1 cellular context compared by ENCODE assay signal in the genomic region with DNA sequence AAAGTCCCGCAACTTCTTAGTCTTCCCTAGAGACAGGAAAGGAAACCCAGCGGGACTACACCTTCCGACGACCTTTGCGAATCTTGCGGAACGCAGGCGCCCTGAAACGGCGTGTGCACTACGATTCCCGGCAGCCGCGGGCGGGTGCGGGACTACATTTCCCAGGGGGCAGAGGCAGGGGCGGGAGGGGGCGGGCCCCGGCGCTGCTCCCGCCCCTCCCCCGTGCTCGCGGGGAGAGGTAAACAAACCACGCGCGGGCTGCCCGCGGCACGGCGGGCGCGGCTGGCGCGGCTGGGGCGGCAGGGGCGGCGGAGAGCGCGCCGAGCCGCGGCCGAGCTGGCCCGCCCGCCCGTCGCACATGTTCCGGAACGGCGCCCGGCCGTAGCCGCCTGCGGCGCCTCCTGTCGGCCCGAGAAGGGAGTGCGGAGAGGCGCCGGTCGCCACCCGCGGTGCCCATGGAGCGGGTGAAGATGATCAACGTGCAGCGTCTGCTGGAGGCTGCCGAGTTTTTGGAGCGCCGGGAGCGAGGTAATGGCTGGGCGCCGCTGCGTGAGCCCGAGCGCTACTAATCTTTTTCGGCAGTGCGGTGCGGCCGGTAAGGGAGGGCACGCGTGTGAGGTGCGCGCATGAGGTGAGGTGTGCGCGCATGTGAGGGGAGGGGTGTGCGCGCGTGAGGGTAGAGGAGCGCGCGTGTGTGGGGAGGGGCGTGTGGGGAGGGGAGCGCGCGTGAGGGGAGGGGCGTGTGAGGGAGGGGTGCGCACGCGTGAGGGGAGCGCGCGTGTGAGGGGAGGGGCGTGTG.
TF ChIP-seq lines count a peak whose summit lies in the region.

No MANE protein-coding gene starts in this region.

TF ChIP-seq in HepG2, 621 proteins besides CTCF, POLR2A, EP300 and RAD21 (continued from another document and continues in another):
- TF ChIP-seq AKNA (CRISPR knock-in tag; IDR thresholded peaks at IDR 0.05; ENCODE audit: borderline replicate concordance) (no peak), ZNF512B (CRISPR knock-in tag; IDR thresholded peaks at IDR 0.05; ENCODE audit: borderline replicate concordance) (no peak), ADNP (CRISPR knock-in tag; IDR thresholded peaks at IDR 0.05) (no peak), LBX2 (CRISPR knock-in tag; IDR thresholded peaks at IDR 0.05; ENCODE audit: borderline replicate concordance) (no peak), SIX1 (CRISPR knock-in tag; IDR thresholded peaks at IDR 0.05; ENCODE audit: borderline replicate concordance) (no peak), ZNF788 (CRISPR knock-in tag; IDR thresholded peaks at IDR 0.05; ENCODE audit: borderline replicate concordance) (no peak), ZNF563 (CRISPR knock-in tag; IDR thresholded peaks at IDR 0.05) (no peak), ZNF296 (CRISPR knock-in tag; conservative IDR thresholded peaks at IDR 0.05) (no peak), MAFK (conservative IDR thresholded peaks at IDR 0.05 in 1 of 2, IDR thresholded peaks at IDR 0.05 in 1 of 2; ENCODE audit: low read length in 2 of 2) (no peak), ZNF331 (CRISPR knock-in tag; IDR thresholded peaks at IDR 0.05) (no peak), ZNF318 (CRISPR knock-in tag; IDR thresholded peaks at IDR 0.05) (0 out of 2 replicates have a peak, but pooled peaks have one; percentile 27), PLSCR1 (CRISPR knock-in tag; IDR thresholded peaks at IDR 0.05; ENCODE audit: borderline replicate concordance) (no peak), RFX1 (IDR thresholded peaks at IDR 0.05) (no peak), ZBTB1 (CRISPR knock-in tag; IDR thresholded peaks at IDR 0.05; ENCODE audit: borderline replicate concordance) (no peak), KLF12 (CRISPR knock-in tag; IDR thresholded peaks at IDR 0.05; ENCODE audit: borderline replicate concordance) (no peak), ATRX (CRISPR knock-in tag; IDR thresholded peaks at IDR 0.05; ENCODE audit: borderline replicate concordance) (no peak), HIVEP1 (CRISPR knock-in tag; IDR thresholded peaks at IDR 0.05) (no peak), FOSL2 (CRISPR knock-in tag; IDR thresholded peaks at IDR 0.05) (no peak), DBP (CRISPR knock-in tag; IDR thresholded peaks at IDR 0.05; ENCODE audit: not compliant biosample characterization) (no peak), RXRA (CRISPR knock-in tag; IDR thresholded peaks at IDR 0.05) (peak; percentile 26; the same call in 1 of the 2 replicates), ZNF768 (CRISPR knock-in tag; IDR thresholded peaks at IDR 0.05) (no peak), ATM (IDR thresholded peaks at IDR 0.05; ENCODE audit: borderline replicate concordance) (no peak), SYNCRIP (IDR thresholded peaks at IDR 0.05; ENCODE audit: insufficient read depth, low read depth, low read length) (no peak), CBFB (CRISPR knock-in tag; IDR thresholded peaks at IDR 0.05) (0 out of 2 replicates have a peak, but pooled peaks have one; percentile 22), ZNF720 (CRISPR knock-in tag; IDR thresholded peaks at IDR 0.05) (no peak), NFRKB (IDR thresholded peaks at IDR 0.05) (no peak), ZBTB7A (CRISPR knock-in tag; IDR thresholded peaks at IDR 0.05) (no peak), HNRNPK (IDR thresholded peaks at IDR 0.05; ENCODE audit: low read depth, low read length, poor library complexity, severe bottlenecking) (peak; percentile 92)
- TF ChIP-seq, protein P1, sequence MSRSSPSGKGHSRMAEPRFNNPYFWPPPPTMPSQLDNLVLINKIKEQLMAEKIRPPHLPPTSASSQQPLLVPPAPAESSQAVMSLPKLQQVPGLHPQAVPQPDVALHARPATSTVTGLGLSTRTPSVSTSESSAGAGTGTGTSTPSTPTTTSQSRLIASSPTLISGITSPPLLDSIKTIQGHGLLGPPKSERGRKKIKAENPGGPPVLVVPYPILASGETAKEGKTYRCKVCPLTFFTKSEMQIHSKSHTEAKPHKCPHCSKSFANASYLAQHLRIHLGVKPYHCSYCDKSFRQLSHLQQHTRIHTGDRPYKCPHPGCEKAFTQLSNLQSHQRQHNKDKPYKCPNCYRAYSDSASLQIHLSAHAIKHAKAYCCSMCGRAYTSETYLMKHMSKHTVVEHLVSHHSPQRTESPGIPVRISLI (CRISPR knock-in tag; IDR thresholded peaks at IDR 0.05; ENCODE audit: borderline replicate concordance): no peak
- TF ChIP-seq, protein P2, sequence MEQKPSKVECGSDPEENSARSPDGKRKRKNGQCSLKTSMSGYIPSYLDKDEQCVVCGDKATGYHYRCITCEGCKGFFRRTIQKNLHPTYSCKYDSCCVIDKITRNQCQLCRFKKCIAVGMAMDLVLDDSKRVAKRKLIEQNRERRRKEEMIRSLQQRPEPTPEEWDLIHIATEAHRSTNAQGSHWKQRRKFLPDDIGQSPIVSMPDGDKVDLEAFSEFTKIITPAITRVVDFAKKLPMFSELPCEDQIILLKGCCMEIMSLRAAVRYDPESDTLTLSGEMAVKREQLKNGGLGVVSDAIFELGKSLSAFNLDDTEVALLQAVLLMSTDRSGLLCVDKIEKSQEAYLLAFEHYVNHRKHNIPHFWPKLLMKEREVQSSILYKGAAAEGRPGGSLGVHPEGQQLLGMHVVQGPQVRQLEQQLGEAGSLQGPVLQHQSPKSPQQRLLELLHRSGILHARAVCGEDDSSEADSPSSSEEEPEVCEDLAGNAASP (CRISPR knock-in tag; IDR thresholded peaks at IDR 0.05; ENCODE audit: borderline replicate concordance): no peak
- TF ChIP-seq, protein P3, sequence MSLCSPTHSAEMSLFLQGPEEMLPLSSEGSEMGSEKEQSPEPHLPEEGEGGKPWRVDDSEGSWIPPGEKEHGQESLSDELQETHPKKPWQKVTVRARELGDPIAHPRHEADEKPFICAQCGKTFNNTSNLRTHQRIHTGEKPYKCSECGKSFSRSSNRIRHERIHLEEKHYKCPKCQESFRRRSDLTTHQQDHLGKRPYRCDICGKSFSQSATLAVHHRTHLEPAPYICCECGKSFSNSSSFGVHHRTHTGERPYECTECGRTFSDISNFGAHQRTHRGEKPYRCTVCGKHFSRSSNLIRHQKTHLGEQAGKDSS (CRISPR knock-in tag; IDR thresholded peaks at IDR 0.05; ENCODE audit: borderline replicate concordance, low read depth): no peak
